ENCODE assay signal across 10 cellular contexts in the genomic region with DNA sequence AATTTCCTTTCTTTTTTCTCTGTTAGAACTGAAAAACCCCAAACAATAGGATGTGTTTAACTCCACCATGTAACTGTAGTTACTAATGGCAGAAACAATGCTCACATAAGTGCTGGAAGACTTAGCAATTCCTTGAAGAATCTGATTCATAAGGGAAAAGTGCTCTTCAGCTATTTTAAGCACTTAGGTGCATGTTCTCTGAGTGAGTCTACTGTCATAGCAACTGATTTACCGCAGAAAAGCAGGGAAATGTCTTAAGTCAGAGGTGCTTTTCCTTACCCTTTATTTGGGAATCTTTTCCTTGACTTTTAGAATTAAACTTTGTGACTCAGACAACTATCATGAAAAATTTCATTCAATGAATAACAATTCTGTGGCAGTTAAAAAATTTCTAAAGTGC.
DNase-seq lines count a peak whose midpoint lies in the region; ATAC-seq, FAIRE-seq and TF ChIP-seq lines count a peak whose summit lies in the region.
"Had no signal": no experiment of that assay in that cellular context is flagged by ENCODE, and none has a peak within 500 bp of the region (broad histone marks: within the 10 kb centered on the region; RNA-seq: fewer than 3 reads in every experiment).

No MANE protein-coding gene starts in this region.

- FAIRE-seq in H54 (lab: Jason Lieb, UNC): peak; percentile 99

- ATAC-seq in GM18517 (IDR thresholded peaks at IDR 0.05; ENCODE audit: unreplicated experiment) (no peak), body of pancreas (no peak)
- ATAC-seq: activated T-helper 17 cell treated with anti-CD3 and anti-CD28 coated beads, Interleukin-2, amount 50 U/mL, for 72 hours had no signal

- H3K36me3 ChIP-seq in adipocyte (ENCODE audit: control insufficient read depth, insufficient read depth, low read length, severe bottlenecking): no peaks in the 10 kb centered on the region
- H3K36me3 ChIP-seq in body of pancreas (replicated peaks in 1 of 2; ENCODE audit: insufficient read depth in 1 of 2, low read depth in 2 of 2): no peaks in the 10 kb centered on the region
- H3K36me3 ChIP-seq: right atrium auricular region had no signal

- H3K4me3 ChIP-seq in adipocyte (ENCODE audit: low read length) (no peak overlapping the region), body of pancreas (no peak overlapping the region)
- H3K4me3 ChIP-seq: right atrium auricular region, SK-N-MC had no signal

- no peak for TF ChIP-seq CTCF in body of pancreas (IDR thresholded peaks at IDR 0.05)

- H3K4me1 ChIP-seq in adipocyte (ENCODE audit: control insufficient read depth, insufficient read depth, low read length): peaks cover 17% of the 10 kb centered on the region
- no peaks in the 10 kb centered on the region for H3K4me1 ChIP-seq in body of pancreas
- H3K4me1 ChIP-seq: right atrium auricular region had no signal

- H3K9me3 ChIP-seq in adipocyte (ENCODE audit: control insufficient read depth, low read length) (no peaks in the 10 kb centered on the region), body of pancreas (no peaks in the 10 kb centered on the region)
- H3K9me3 ChIP-seq: right atrium auricular region had no signal

- peak overlapping the region; percentile 11 for H3K9ac ChIP-seq in adipocyte (ENCODE audit: low read length)

- DNase-seq in H54 (ENCODE audit: insufficient read length, low spot score) (no peak), adipocyte (ENCODE audit: low read depth) (peak; percentile 60), glomerular visceral epithelial cell (ENCODE audit: extremely low spot score) (peak; percentile 93), body of pancreas (no peak), NCI-H526 (lab: John Stamatoyannopoulos, UW) (no peak), NCI-H128 (lab: John Stamatoyannopoulos, UW; ENCODE audit: unreplicated experiment) (no peak)

- intact Hi-C loops in body of pancreas (cut with DNase I): no loop called here

- H3K27me3 ChIP-seq in adipocyte (replicated peaks; ENCODE audit: control insufficient read depth, insufficient read depth, low read length) (no peaks in the 10 kb centered on the region), body of pancreas (no peaks in the 10 kb centered on the region)
- H3K27me3 ChIP-seq: right atrium auricular region had no signal

- no peak overlapping the region for H3K27ac ChIP-seq in body of pancreas
- H3K27ac ChIP-seq: right atrium auricular region, SK-N-MC had no signal

- TF ChIP-seq POLR2A in H54 (IDR thresholded peaks at IDR 0.05; ENCODE audit: low read depth, low read length): no peak
- TF ChIP-seq POLR2A in body of pancreas (IDR thresholded peaks at IDR 0.05): no peak

- 92 to 96% methylated on average over 1 of the region's 1 CpG for WGBS in body of pancreas, 2 donors

Comparison
In these comparisons a context has a peak if more than half of its experiments do, and no peak if none do; other contexts are left out.
1. DNase-seq: peak in adipocyte (single experiment) and glomerular visceral epithelial cell (single experiment); none in H54 (single experiment), body of pancreas (0 of 4), NCI-H526 (0 of 2) and NCI-H128 (single experiment).